9 cellular contexts compared by ENCODE assay signal in genomic region chr13:100520936-100521765, GRCh38.
DNase-seq lines count a peak whose midpoint lies in the region; ATAC-seq and TF ChIP-seq lines count a peak whose summit lies in the region.
"Had no signal": no experiment of that assay in that cellular context is flagged by ENCODE, and none has a peak within 500 bp of the region (broad histone marks: within the 10 kb centered on the region; RNA-seq: fewer than 3 reads in every experiment).

No MANE protein-coding gene starts in this region.

- H3K4me3 Mint-ChIP-seq in activated naive CD4-positive, alpha-beta T cell treated with anti-CD3 and anti-CD28 coated beads, Interleukin-2, amount 50 U/mL, for 24 hours, result peak overlapping the region; percentile 71
- H3K4me3 Mint-ChIP-seq in activated CD8-positive, alpha-beta T cell treated with anti-CD3 and anti-CD28 coated beads for 36 hours, result peak overlapping the region; percentile 20
- peak overlapping the region; percentile 50 for H3K4me3 Mint-ChIP-seq in type B pancreatic cell

- POLR2A ChIA-PET in activated CD8-positive, alpha-beta T cell treated with anti-CD3 and anti-CD28 coated beads for 36 hours (lab: Charles Lee), result no interaction called here

- H3K27ac Mint-ChIP-seq in activated naive CD4-positive, alpha-beta T cell treated with anti-CD3 and anti-CD28 coated beads, Interleukin-2, amount 50 U/mL, for 24 hours, result no peak overlapping the region
- H3K27ac Mint-ChIP-seq in activated CD8-positive, alpha-beta T cell treated with anti-CD3 and anti-CD28 coated beads for 36 hours, result no peak overlapping the region
- no peak overlapping the region for H3K27ac Mint-ChIP-seq in type B pancreatic cell

- no peak overlapping the region for H3K27ac ChIP-seq in iPS-18a (ENCODE audit: low read length)
- H3K27ac ChIP-seq: adrenal gland had no signal

- ATAC-seq in activated CD8-positive, alpha-beta T cell treated with anti-CD3 and anti-CD28 coated beads for 36 hours, result no peak
- ATAC-seq in HG03442 (IDR thresholded peaks at IDR 0.05; ENCODE audit: unreplicated experiment), result no peak

- DNase-seq in activated naive CD4-positive, alpha-beta T cell treated with Interleukin-2 at 50 U/mL for 16 hours, result no peak
- no peak for DNase-seq in activated CD8-positive, alpha-beta T cell treated with anti-CD3 and anti-CD28 coated beads for 36 hours
- DNase-seq in type B pancreatic cell (ENCODE audit: extremely low spot score, unreplicated experiment), result no peak
- DNase-seq in NAMALWA (ENCODE audit: low spot score), result no peak
- DNase-seq in GDM1 (lab: John Stamatoyannopoulos, UW), result no peak
- DNase-seq: adrenal gland had no signal

- H3K36me3 ChIP-seq in iPS-18a (ENCODE audit: control insufficient read depth, low read depth, low read length), result no peaks in the 10 kb centered on the region
- H3K36me3 ChIP-seq: adrenal gland had no signal

- H3K36me3 Mint-ChIP-seq in activated naive CD4-positive, alpha-beta T cell treated with anti-CD3 and anti-CD28 coated beads, Interleukin-2, amount 50 U/mL, for 24 hours, result no peaks in the 10 kb centered on the region
- H3K36me3 Mint-ChIP-seq in activated CD8-positive, alpha-beta T cell treated with anti-CD3 and anti-CD28 coated beads for 36 hours (ENCODE audit: low read depth), result no peaks in the 10 kb centered on the region
- peaks cover 8% of the 10 kb centered on the region for H3K36me3 Mint-ChIP-seq in type B pancreatic cell

- H3K4me1 Mint-ChIP-seq in activated naive CD4-positive, alpha-beta T cell treated with anti-CD3 and anti-CD28 coated beads, Interleukin-2, amount 50 U/mL, for 24 hours, result peaks cover 13% of the 10 kb centered on the region
- peaks cover 14% of the 10 kb centered on the region for H3K4me1 Mint-ChIP-seq in activated CD8-positive, alpha-beta T cell treated with anti-CD3 and anti-CD28 coated beads for 36 hours (ENCODE audit: low read depth)
- peaks cover 24% of the 10 kb centered on the region for H3K4me1 Mint-ChIP-seq in type B pancreatic cell (ENCODE audit: unreplicated experiment)

- no peaks in the 10 kb centered on the region for H3K27me3 ChIP-seq in iPS-18a (ENCODE audit: control insufficient read depth, insufficient read depth, low read length)
- H3K27me3 ChIP-seq: adrenal gland had no signal

- peaks cover 40% of the 10 kb centered on the region for H3K4me1 ChIP-seq in iPS-18a (ENCODE audit: control insufficient read depth, low read depth, low read length)
- H3K4me1 ChIP-seq: adrenal gland had no signal

- peak overlapping the region; percentile 57 for H3K9ac ChIP-seq in iPS-18a (ENCODE audit: low read length)

- no peaks in the 10 kb centered on the region for H3K9me3 ChIP-seq in iPS-18a (ENCODE audit: control insufficient read depth, low read depth, low read length)
- H3K9me3 ChIP-seq: adrenal gland had no signal

- no peak for TF ChIP-seq CTCF in activated CD8-positive, alpha-beta T cell treated with anti-CD3 and anti-CD28 coated beads for 36 hours (IDR thresholded peaks at IDR 0.05)
- peak; percentile 34 for TF ChIP-seq CTCF in type B pancreatic cell (conservative IDR thresholded peaks at IDR 0.05)

- peak overlapping the region; percentile 23 for H3K4me3 ChIP-seq in iPS-18a (ENCODE audit: low read length)
- H3K4me3 ChIP-seq: adrenal gland had no signal

- H3K27me3 Mint-ChIP-seq in activated naive CD4-positive, alpha-beta T cell treated with anti-CD3 and anti-CD28 coated beads, Interleukin-2, amount 50 U/mL, for 24 hours, result no peaks in the 10 kb centered on the region
- H3K27me3 Mint-ChIP-seq in activated CD8-positive, alpha-beta T cell treated with anti-CD3 and anti-CD28 coated beads for 36 hours, result no peaks in the 10 kb centered on the region
- H3K27me3 Mint-ChIP-seq in type B pancreatic cell, result no peaks in the 10 kb centered on the region

- intact Hi-C loops in activated CD8-positive, alpha-beta T cell treated with anti-CD3 and anti-CD28 coated beads for 36 hours (cut with micrococcal nuclease), result no loop called here

- no peaks in the 10 kb centered on the region for H3K9me3 Mint-ChIP-seq in activated naive CD4-positive, alpha-beta T cell treated with anti-CD3 and anti-CD28 coated beads, Interleukin-2, amount 50 U/mL, for 24 hours
- H3K9me3 Mint-ChIP-seq in activated CD8-positive, alpha-beta T cell treated with anti-CD3 and anti-CD28 coated beads for 36 hours, result no peaks in the 10 kb centered on the region
- H3K9me3 Mint-ChIP-seq in type B pancreatic cell, result no peaks in the 10 kb centered on the region

- CTCF ChIA-PET in activated CD8-positive, alpha-beta T cell treated with anti-CD3 and anti-CD28 coated beads for 36 hours (lab: Charles Lee), result interaction anchor here (1.6 kb wide), 1 partner anchor 10 kb away, joined by 3 read pairs; no protein-coding TSS in a partner anchor

Comparison
In these comparisons a context has a peak if more than half of its experiments do, and no peak if none do; other contexts are left out.
1. H3K4me3 Mint-ChIP-seq: peak in every context shown above with its lines; median percentile 71 in activated naive CD4-positive, alpha-beta T cell treated with anti-CD3 and anti-CD28 coated beads, Interleukin-2, amount 50 U/mL, for 24 hours; 50 in type B pancreatic cell; 20 in activated CD8-positive, alpha-beta T cell treated with anti-CD3 and anti-CD28 coated beads for 36 hours.